ENCODE assay signal across 30 cellular contexts in the genomic region with DNA sequence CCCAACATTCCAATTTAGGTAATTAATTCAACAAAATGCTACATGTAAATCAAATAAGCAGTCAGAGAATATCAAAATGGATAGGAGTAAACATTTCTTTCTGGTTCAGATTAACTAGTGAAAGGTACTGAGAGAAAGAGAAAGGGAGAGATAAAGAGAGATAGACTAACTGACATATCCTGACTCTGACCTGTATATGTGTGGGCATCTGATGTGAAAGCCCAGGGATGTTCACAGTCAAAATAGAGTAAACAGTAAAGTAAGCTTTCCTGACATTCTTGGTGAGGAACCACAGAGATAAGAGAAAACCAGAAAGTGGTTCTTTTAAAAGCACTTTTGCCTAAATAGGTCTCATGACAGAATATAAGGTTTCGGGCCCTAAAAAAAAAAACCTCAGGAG. TPM values are rescaled to one million over a fixed set of nuclear protein-coding genes. Genes with fewer than 3 reads are reported as not detected.
DNase-seq lines count a peak whose midpoint lies in the region; ATAC-seq and TF ChIP-seq lines count a peak whose summit lies in the region.
"Had no signal": no experiment of that assay in that cellular context is flagged by ENCODE, and none has a peak within 500 bp of the region (broad histone marks: within the 10 kb centered on the region; RNA-seq: fewer than 3 reads in every experiment).

No MANE protein-coding gene starts in this region.

- no peak overlapping the region for H2AFZ ChIP-seq in fibroblast of lung (ENCODE audit: low read length)

- H3K4me3 ChIP-seq in fibroblast of lung (replicated peaks in 1 of 4; ENCODE audit: control extremely low read depth in 1 of 4, insufficient read depth in 1 of 4, low read depth in 3 of 4, low read length in 4 of 4) (no peak overlapping the region), uterus (no peak overlapping the region), thyroid gland (replicated peaks in 1 of 3) (no peak overlapping the region), body of pancreas (no peak overlapping the region)
- H3K4me3 ChIP-seq: psoas muscle, tibial nerve had no signal

- H3K4me1 ChIP-seq in fibroblast of lung (ENCODE audit: control insufficient read depth, extremely low read depth, insufficient read depth, low read length) (peaks cover 17% of the 10 kb centered on the region), uterus (no peaks in the 10 kb centered on the region), thyroid gland (peaks cover 12 to 20% of the 10 kb centered on the region in 2 donors), body of pancreas (no peaks in the 10 kb centered on the region)

- no peak overlapping the region for H3K9ac ChIP-seq in fibroblast of lung (ENCODE audit: insufficient read depth, low read length)

- ATAC-seq in body of pancreas: no peak
- ATAC-seq: HCT116, left ventricle myocardium superior, psoas muscle, sciatic nerve had no signal

- no peaks in the 10 kb centered on the region for H3K79me2 ChIP-seq in fibroblast of lung (ENCODE audit: control insufficient read depth, insufficient read depth, low read length)

- H3K27me3 ChIP-seq in fibroblast of lung (ENCODE audit: control insufficient read depth, insufficient read depth, low read length) (no peaks in the 10 kb centered on the region), uterus (no peaks in the 10 kb centered on the region), thyroid gland (no peaks in the 10 kb centered on the region), body of pancreas (no peaks in the 10 kb centered on the region)
- H3K27me3 ChIP-seq: neutrophil, tibial nerve had no signal

- H4K20me1 ChIP-seq in fibroblast of lung (ENCODE audit: control insufficient read depth, extremely low read depth, insufficient read depth, low read length): no peaks in the 10 kb centered on the region

- no peaks in the 10 kb centered on the region for H3K36me3 ChIP-seq in fibroblast of lung (ENCODE audit: control insufficient read depth, insufficient read depth, low read length)
- H3K36me3 ChIP-seq in uterus: no peaks in the 10 kb centered on the region
- no peaks in the 10 kb centered on the region for H3K36me3 ChIP-seq in thyroid gland
- no peaks in the 10 kb centered on the region for H3K36me3 ChIP-seq in body of pancreas (replicated peaks in 1 of 2; ENCODE audit: insufficient read depth in 1 of 2, low read depth in 2 of 2)
- H3K36me3 ChIP-seq: neutrophil, tibial nerve had no signal

- TF ChIP-seq POLR2A in uterus (IDR thresholded peaks at IDR 0.05): no peak
- no peak for TF ChIP-seq POLR2A in thyroid gland (IDR thresholded peaks at IDR 0.05)
- no peak for TF ChIP-seq POLR2A in body of pancreas (IDR thresholded peaks at IDR 0.05)

- WGBS in thyroid gland, 2 donors: 97 to 98% methylated on average over 1 of the region's 1 CpG
- 91 to 100% methylated on average over 1 of the region's 1 CpG for WGBS in body of pancreas, 2 donors

- no peaks in the 10 kb centered on the region for H3K9me3 ChIP-seq in fibroblast of lung (ENCODE audit: control insufficient read depth, insufficient read depth, low read depth, low read length)
- H3K9me3 ChIP-seq in uterus: no peaks in the 10 kb centered on the region
- H3K9me3 ChIP-seq in thyroid gland: no peaks in the 10 kb centered on the region
- H3K9me3 ChIP-seq in body of pancreas: no peaks in the 10 kb centered on the region
- H3K9me3 ChIP-seq: Caco-2, neutrophil, psoas muscle, tibial nerve had no signal

- no peak for TF ChIP-seq CTCF in fibroblast of lung (conservative IDR thresholded peaks at IDR 0.05 in 1 of 2, IDR thresholded peaks at IDR 0.05 in 1 of 2; ENCODE audit: low read depth in 1 of 2, low read length in 2 of 2)
- no peak for TF ChIP-seq CTCF in uterus (IDR thresholded peaks at IDR 0.05)
- no peak for TF ChIP-seq CTCF in thyroid gland (IDR thresholded peaks at IDR 0.05)
- no peak for TF ChIP-seq CTCF in body of pancreas (IDR thresholded peaks at IDR 0.05)

- H3K4me2 ChIP-seq in fibroblast of lung (ENCODE audit: extremely low read depth, insufficient read depth, low read length): no peak overlapping the region

- H3K27ac ChIP-seq in fibroblast of lung (ENCODE audit: insufficient read depth, low read length) (no peak overlapping the region), uterus (no peak overlapping the region), thyroid gland (no peak overlapping the region), body of pancreas (no peak overlapping the region)
- H3K27ac ChIP-seq: C4-2B, neutrophil, psoas muscle had no signal

- peak; percentile 60 for DNase-seq in NCI-H226
- DNase-seq in amniotic epithelial cell (ENCODE audit: low read depth): peak; percentile 75
- peak; percentile 6 to 59 for DNase-seq in fibroblast of lung (ENCODE audit: low read depth in 2 of 2)
- DNase-seq in SIG-M5 treated with dmso at 0.1 percent for 504 hours (lab: John Stamatoyannopoulos, UW; ENCODE audit: unreplicated experiment): no peak
- DNase-seq in uterus: no peak
- no peak for DNase-seq in thyroid gland
- DNase-seq in body of pancreas: no peak
- DNase-seq: activated CD4-positive, alpha-beta memory T cell treated with anti-CD3 and anti-CD28 coated beads, Interleukin-2, amount 10 ng/mL, durations not matched to agents 7 days and 5 days; activated CD4-positive, CD25-positive, alpha-beta regulatory T cell treated with anti-CD3 and anti-CD28 coated beads, Interleukin-2, amount 50 U/mL, for 72 hours; activated CD8-positive, alpha-beta memory T cell treated with anti-CD3 and anti-CD28 coated beads, Interleukin-2, amount 50 U/mL, for 4 hours; activated naive CD4-positive, alpha-beta T cell treated with anti-CD3 and anti-CD28 coated beads for 36 hours; Caco-2; cortex of kidney; DMS79; effector memory CD4-positive, alpha-beta T cell; erythroblast; head of caudate nucleus; islet precursor cell; left ventricle myocardium superior; naive B cell; NCI-H1048; NCI-H1694; NCI-H510A treated with DMSO at 0.1 percent for 48 hours; psoas muscle; stimulated activated CD4-positive, alpha-beta T cell treated with anti-CD3 and anti-CD28 coated beads, Interleukin-4, amount 100 ng/mL, for 4 hours had no signal

- intact Hi-C loops in uterus (cut with DNase I; ENCODE audit: low total_unique reads) (no loop called here), thyroid gland (cut with DNase I) (no loop called here), body of pancreas (cut with DNase I) (no loop called here)

RNA-seq across cellular contexts. Expression of a gene that starts 37.5 kb away (rescaled TPM):
- total RNA-seq in fibroblast of lung (0.50 and 1.3 TPM in 2 replicates), uterus (10 to 100 TPM; 34.8 to 91.3 (median 56.7) TPM), thyroid gland (100 to 1,000 TPM in 3 of 4 donors, 10 to 100 TPM in 1; 56.6 to 118 (median 115) TPM), body of pancreas (100 to 1,000 TPM in 1 of 2 donors, 10 to 100 TPM in 1; 41.0 to 113 TPM)
- polyA plus RNA-seq in fibroblast of lung: 0.79 and 2.7 TPM in 2 replicates
- polyA plus RNA-seq in fibroblast of lung (2012): 0.44 and 1.3 TPM in 2 replicates
- 0.94 and 5.1 TPM in 2 replicates for polyA minus RNA-seq in fibroblast of lung (ENCODE audit: low replicate concordance)

Comparison
In these comparisons a context has a peak if more than half of its experiments do, and no peak if none do; other contexts are left out.
1. DNase-seq: peak in NCI-H226 (single experiment), amniotic epithelial cell (single experiment) and fibroblast of lung (2 of 2); none in SIG-M5 treated with dmso at 0.1 percent for 504 hours (single experiment), uterus (0 of 2), thyroid gland (0 of 2) and body of pancreas (0 of 4).
2. RNA of a gene that starts 37.5 kb away (total RNA-seq): 56.6 to 118 TPM in thyroid gland, 41.0 to 113 TPM in body of pancreas and 34.8 to 91.3 TPM in uterus; 0.50 to 1.3 TPM in fibroblast of lung; every median in the first group is over 10 times any median in the second.